ENCODE assay signal across 17 cellular contexts in genomic region chr19:7677664-7678311, GRCh38. TPM values are rescaled to one million over a fixed set of nuclear protein-coding genes. Genes with fewer than 3 reads are reported as not detected.
DNase-seq lines count a peak whose midpoint lies in the region; ATAC-seq and TF ChIP-seq lines count a peak whose summit lies in the region.
"Had no signal": no experiment of that assay in that cellular context is flagged by ENCODE, and none has a peak within 500 bp of the region (broad histone marks: within the 10 kb centered on the region; RNA-seq: fewer than 3 reads in every experiment).

No MANE protein-coding gene starts in this region.

- H3K4me1 Mint-ChIP-seq in activated T-helper 17 cell treated with anti-CD3 and anti-CD28 coated beads, Interleukin-2, amount 50 U/mL, for 72 hours: peaks cover 15% of the 10 kb centered on the region
- H3K4me1 Mint-ChIP-seq in nephron: peaks cover 13% of the 10 kb centered on the region
- peaks cover 31 to 60% (median 49%) of the 10 kb centered on the region in 7 donors for H3K4me1 Mint-ChIP-seq in naive thymus-derived CD4-positive, alpha-beta T cell

- CTCF ChIA-PET in naive thymus-derived CD4-positive, alpha-beta T cell (lab: Charles Lee): interaction anchor here (1.2 to 1.8 kb wide), 4 partner anchors 26 to 122 kb away, joined by 3 to 15 read pairs (median 6); no protein-coding TSS in a partner anchor

- peak overlapping the region in 10 of 11 experiments; percentile 69 to 81 (median 78); a peak in 20 of 22 replicates for H3K9ac ChIP-seq in BLaER1 treated with 17β-estradiol and CSF1 and Interleukin-3, amounts not matched to agents 10 nM and 100 nM

- H3K4me3 ChIP-seq in BLaER1 treated with 17β-estradiol and CSF1 and Interleukin-3, amounts not matched to agents 10 nM and 100 nM: peak overlapping the region in 9 of 10 experiments; percentile 35 to 100 (median 56); a peak in 14 of 20 replicates
- H3K4me3 ChIP-seq in naive thymus-derived CD4-positive, alpha-beta T cell (ENCODE audit: low read length): no peak overlapping the region
- H3K4me3 ChIP-seq: left ventricle myocardium inferior had no signal

- peak overlapping the region; percentile 32 for H3K4me3 Mint-ChIP-seq in activated T-helper 17 cell treated with anti-CD3 and anti-CD28 coated beads, Interleukin-2, amount 50 U/mL, for 72 hours
- H3K4me3 Mint-ChIP-seq in nephron: peak overlapping the region in 2 of 3 experiments; percentile 64 to 67
- peak overlapping the region in 4 of 10 donors; percentile 18 to 46 (median 30) for H3K4me3 Mint-ChIP-seq in naive thymus-derived CD4-positive, alpha-beta T cell

- H3K9me3 Mint-ChIP-seq in activated T-helper 17 cell treated with anti-CD3 and anti-CD28 coated beads, Interleukin-2, amount 50 U/mL, for 72 hours: no peaks in the 10 kb centered on the region
- peaks cover 6% of the 10 kb centered on the region for H3K9me3 Mint-ChIP-seq in nephron
- peaks cover 0 to 2% (median 0%) of the 10 kb centered on the region in 11 donors for H3K9me3 Mint-ChIP-seq in naive thymus-derived CD4-positive, alpha-beta T cell

- H3K27me3 Mint-ChIP-seq in activated T-helper 17 cell treated with anti-CD3 and anti-CD28 coated beads, Interleukin-2, amount 50 U/mL, for 72 hours: peaks cover 19% of the 10 kb centered on the region
- H3K27me3 Mint-ChIP-seq in nephron (ENCODE audit: low read depth): peaks cover 40% of the 10 kb centered on the region
- peaks cover 6 to 35% (median 13%) of the 10 kb centered on the region in 5 donors for H3K27me3 Mint-ChIP-seq in naive thymus-derived CD4-positive, alpha-beta T cell

- peaks cover 0 to 33% (median 21%) of the 10 kb centered on the region in 11 experiments; a peak in 20 of 22 replicates for H3K9me3 ChIP-seq in BLaER1 treated with 17β-estradiol and CSF1 and Interleukin-3, amounts not matched to agents 10 nM and 100 nM (replicated peaks in 1 of 11)
- no peaks in the 10 kb centered on the region for H3K9me3 ChIP-seq in naive thymus-derived CD4-positive, alpha-beta T cell (ENCODE audit: control insufficient read depth in 2 of 3, low read length in 3 of 3)

- TF ChIP-seq CTCF in GM12873 (IDR thresholded peaks at IDR 0.05; ENCODE audit: insufficient read depth, low read depth, low read length, missing control alignments) (peak; percentile 31), nephron (IDR thresholded peaks at IDR 0.05; ENCODE audit: unreplicated experiment in 3 of 3) (no peak)

- DNase-seq in naive thymus-derived CD4-positive, alpha-beta T cell: no peak
- DNase-seq: activated gamma-delta T cell, dermis blood vessel endothelial cell, KG1, left ventricle myocardium inferior, NCI-H2171, NCI-H774, RPMI8226 had no signal

- peak overlapping the region in 10 of 11 experiments; percentile 68 to 100 (median 92); a peak in 20 of 22 replicates for H3K27ac ChIP-seq in BLaER1 treated with 17β-estradiol and CSF1 and Interleukin-3, amounts not matched to agents 10 nM and 100 nM
- H3K27ac ChIP-seq in naive thymus-derived CD4-positive, alpha-beta T cell (ENCODE audit: low read depth, low read length): no peak overlapping the region
- H3K27ac ChIP-seq: left ventricle myocardium inferior had no signal

- H3K36me3 ChIP-seq in BLaER1 treated with 17β-estradiol and CSF1 and Interleukin-3, amounts not matched to agents 10 nM and 100 nM: peaks cover 7 to 16% (median 8%) of the 10 kb centered on the region in 11 experiments
- peaks cover 0 to 11% (median 0%) of the 10 kb centered on the region in 3 experiments for H3K36me3 ChIP-seq in naive thymus-derived CD4-positive, alpha-beta T cell (ENCODE audit: control insufficient read depth in 2 of 3, insufficient read depth in 3 of 3, low read length in 3 of 3)

- peaks cover 76 to 89% (median 85%) of the 10 kb centered on the region in 10 experiments for H3K4me1 ChIP-seq in BLaER1 treated with 17β-estradiol and CSF1 and Interleukin-3, amounts not matched to agents 10 nM and 100 nM
- H3K4me1 ChIP-seq in naive thymus-derived CD4-positive, alpha-beta T cell (ENCODE audit: control insufficient read depth in 2 of 2, insufficient read depth in 2 of 2, low read length in 2 of 2): peaks cover 26 to 32% of the 10 kb centered on the region in 2 donors

- peak overlapping the region; percentile 83 to 98 (median 93) for H3K4me2 ChIP-seq in BLaER1 treated with 17β-estradiol and CSF1 and Interleukin-3, amounts not matched to agents 10 nM and 100 nM

- no peak for ATAC-seq in activated T-helper 17 cell treated with anti-CD3 and anti-CD28 coated beads, Interleukin-2, amount 50 U/mL, for 72 hours (replicated peaks)
- ATAC-seq in naive thymus-derived CD4-positive, alpha-beta T cell: no peak
- ATAC-seq in GM19467 (IDR thresholded peaks at IDR 0.05; ENCODE audit: unreplicated experiment): no peak
- no peak for ATAC-seq in GM21737 (IDR thresholded peaks at IDR 0.05; ENCODE audit: unreplicated experiment)
- ATAC-seq: activated CD4-positive, CD25-positive, alpha-beta regulatory T cell treated with anti-CD3 and anti-CD28 coated beads, Interleukin-2, amount 50 U/mL, for 24 hours had no signal

- intact Hi-C loops in naive thymus-derived CD4-positive, alpha-beta T cell (cut with micrococcal nuclease): no loop called here

- peaks cover 0 to 16% (median 4%) of the 10 kb centered on the region in 11 experiments; a peak in 8 of 22 replicates for H3K27me3 ChIP-seq in BLaER1 treated with 17β-estradiol and CSF1 and Interleukin-3, amounts not matched to agents 10 nM and 100 nM
- H3K27me3 ChIP-seq in naive thymus-derived CD4-positive, alpha-beta T cell (ENCODE audit: control insufficient read depth in 2 of 2, insufficient read depth in 2 of 2, low read length in 2 of 2): peaks cover 0 to 6% of the 10 kb centered on the region in 2 donors

- POLR2A ChIA-PET in naive thymus-derived CD4-positive, alpha-beta T cell (lab: Charles Lee): interaction anchor here (1.4 to 1.9 kb wide), 2 partner anchors 13 to 123 kb away, joined by 3 to 6 read pairs; no protein-coding TSS in a partner anchor

- no peak overlapping the region for H3K27ac Mint-ChIP-seq in activated T-helper 17 cell treated with anti-CD3 and anti-CD28 coated beads, Interleukin-2, amount 50 U/mL, for 72 hours
- no peak overlapping the region for H3K27ac Mint-ChIP-seq in nephron
- H3K27ac Mint-ChIP-seq in naive thymus-derived CD4-positive, alpha-beta T cell: peak overlapping the region in 1 of 9 donors; percentile 85

- peaks cover 16% of the 10 kb centered on the region for H3K36me3 Mint-ChIP-seq in activated T-helper 17 cell treated with anti-CD3 and anti-CD28 coated beads, Interleukin-2, amount 50 U/mL, for 72 hours (ENCODE audit: low read depth)
- peaks cover 5% of the 10 kb centered on the region for H3K36me3 Mint-ChIP-seq in nephron (ENCODE audit: low read depth)
- H3K36me3 Mint-ChIP-seq in naive thymus-derived CD4-positive, alpha-beta T cell: peaks cover 0 to 5% (median 0%) of the 10 kb centered on the region in 5 donors

- H4K20me1 ChIP-seq in BLaER1 treated with 17β-estradiol and CSF1 and Interleukin-3, amounts not matched to agents 10 nM and 100 nM: peaks cover 0 to 9% (median 7%) of the 10 kb centered on the region in 11 experiments; a peak in 9 of 22 replicates

RNA-seq across cellular contexts. Expression of gene MCEMP1, which starts 0.9 kb away (rescaled TPM):
- not detected for total RNA-seq in activated T-helper 17 cell treated with anti-CD3 and anti-CD28 coated beads, Interleukin-2, amount 50 U/mL, for 72 hours
- 10 to 100 TPM in 1 of 5 experiments, 1 to 10 TPM in 1, not detected in 3; 1.2 to 12.3 TPM for total RNA-seq in naive thymus-derived CD4-positive, alpha-beta T cell
- polyA plus RNA-seq in naive thymus-derived CD4-positive, alpha-beta T cell: not detected
- total RNA-seq: dermis blood vessel endothelial cell, myocyte, renal cortical epithelial cell had no signal

RNA-seq across cellular contexts. Expression of gene TRAPPC5, which starts 2.8 kb away (rescaled TPM):
- total RNA-seq in activated T-helper 17 cell treated with anti-CD3 and anti-CD28 coated beads, Interleukin-2, amount 50 U/mL, for 72 hours: 10 to 100 TPM; 61.8 to 82.5 TPM
- 10 to 100 TPM; 43.7 to 79.3 (median 75.4) TPM for total RNA-seq in naive thymus-derived CD4-positive, alpha-beta T cell
- polyA plus RNA-seq in naive thymus-derived CD4-positive, alpha-beta T cell: 100 to 1,000 TPM; 165 to 191 TPM

RNA-seq across cellular contexts. Expression of gene RETN, which starts 8.9 kb away (rescaled TPM):
- total RNA-seq in activated T-helper 17 cell treated with anti-CD3 and anti-CD28 coated beads, Interleukin-2, amount 50 U/mL, for 72 hours: not detected
- 1 to 10 TPM in 1 of 5 experiments, not detected in 4; 3.4 TPM for total RNA-seq in naive thymus-derived CD4-positive, alpha-beta T cell
- polyA plus RNA-seq in naive thymus-derived CD4-positive, alpha-beta T cell: not detected
- total RNA-seq: dermis blood vessel endothelial cell, myocyte, renal cortical epithelial cell had no signal

RNA-seq across cellular contexts. Expression of gene FCER2, which starts 24.1 kb away (rescaled TPM):
- 1 to 10 TPM in 1 of 2 donors, under 1 TPM in 1; 0.65 to 2.8 TPM for total RNA-seq in activated T-helper 17 cell treated with anti-CD3 and anti-CD28 coated beads, Interleukin-2, amount 50 U/mL, for 72 hours
- total RNA-seq in naive thymus-derived CD4-positive, alpha-beta T cell: 1 to 10 TPM in 2 of 5 experiments, under 1 TPM in 1, not detected in 2; 0.32 to 3.8 (median 1.3) TPM
- under 1 TPM; 0.48 to 0.52 TPM for polyA plus RNA-seq in naive thymus-derived CD4-positive, alpha-beta T cell
- total RNA-seq: dermis blood vessel endothelial cell, myocyte, renal cortical epithelial cell had no signal

RNA-seq across cellular contexts. Expression of gene STXBP2, which starts 40.9 kb away (rescaled TPM):
- total RNA-seq in activated T-helper 17 cell treated with anti-CD3 and anti-CD28 coated beads, Interleukin-2, amount 50 U/mL, for 72 hours: 100 to 1,000 TPM; 113 to 154 TPM
- total RNA-seq in naive thymus-derived CD4-positive, alpha-beta T cell: 100 to 1,000 TPM; 158 to 411 (median 187) TPM
- 10 to 100 TPM; 52.8 to 61.1 TPM for polyA plus RNA-seq in naive thymus-derived CD4-positive, alpha-beta T cell
- total RNA-seq: myocyte had no signal
